ENCODE assay signal across 8 cellular contexts in genomic region chr12:6927379-6927991, GRCh38. TPM values are rescaled to one million over a fixed set of nuclear protein-coding genes. Genes with fewer than 3 reads are reported as not detected.
A peak's percentile ranks its signal among the peaks of the same experiment; 100 is the strongest.
DNase-seq lines count a peak whose midpoint lies in the region; ATAC-seq, FAIRE-seq and TF ChIP-seq lines count a peak whose summit lies in the region.

A gene with protein sequence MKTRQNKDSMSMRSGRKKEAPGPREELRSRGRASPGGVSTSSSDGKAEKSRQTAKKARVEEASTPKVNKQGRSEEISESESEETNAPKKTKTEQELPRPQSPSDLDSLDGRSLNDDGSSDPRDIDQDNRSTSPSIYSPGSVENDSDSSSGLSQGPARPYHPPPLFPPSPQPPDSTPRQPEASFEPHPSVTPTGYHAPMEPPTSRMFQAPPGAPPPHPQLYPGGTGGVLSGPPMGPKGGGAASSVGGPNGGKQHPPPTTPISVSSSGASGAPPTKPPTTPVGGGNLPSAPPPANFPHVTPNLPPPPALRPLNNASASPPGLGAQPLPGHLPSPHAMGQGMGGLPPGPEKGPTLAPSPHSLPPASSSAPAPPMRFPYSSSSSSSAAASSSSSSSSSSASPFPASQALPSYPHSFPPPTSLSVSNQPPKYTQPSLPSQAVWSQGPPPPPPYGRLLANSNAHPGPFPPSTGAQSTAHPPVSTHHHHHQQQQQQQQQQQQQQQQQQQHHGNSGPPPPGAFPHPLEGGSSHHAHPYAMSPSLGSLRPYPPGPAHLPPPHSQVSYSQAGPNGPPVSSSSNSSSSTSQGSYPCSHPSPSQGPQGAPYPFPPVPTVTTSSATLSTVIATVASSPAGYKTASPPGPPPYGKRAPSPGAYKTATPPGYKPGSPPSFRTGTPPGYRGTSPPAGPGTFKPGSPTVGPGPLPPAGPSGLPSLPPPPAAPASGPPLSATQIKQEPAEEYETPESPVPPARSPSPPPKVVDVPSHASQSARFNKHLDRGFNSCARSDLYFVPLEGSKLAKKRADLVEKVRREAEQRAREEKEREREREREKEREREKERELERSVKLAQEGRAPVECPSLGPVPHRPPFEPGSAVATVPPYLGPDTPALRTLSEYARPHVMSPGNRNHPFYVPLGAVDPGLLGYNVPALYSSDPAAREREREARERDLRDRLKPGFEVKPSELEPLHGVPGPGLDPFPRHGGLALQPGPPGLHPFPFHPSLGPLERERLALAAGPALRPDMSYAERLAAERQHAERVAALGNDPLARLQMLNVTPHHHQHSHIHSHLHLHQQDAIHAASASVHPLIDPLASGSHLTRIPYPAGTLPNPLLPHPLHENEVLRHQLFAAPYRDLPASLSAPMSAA (N-terminal part only) (plus strand): TSS chr12:6927959. CDS start chr12:6934002, 6,043 bp downstream.

- H3K9me3 Mint-ChIP-seq in activated T-helper 2 cell treated with anti-CD3 and anti-CD28 coated beads, Interferon-gamma antibody, Interleukin-2, Interleukin-4, amounts not matched to agents 10 μg/mL and 5 μg/mL and 100 μg/mL, durations not matched to agents 14 hours and 24 hours and 36 hours: no peaks in the 10 kb centered on the region
- no peaks in the 10 kb centered on the region for H3K9me3 Mint-ChIP-seq in naive thymus-derived CD4-positive, alpha-beta T cell

- no peak for TF ChIP-seq CTCF in AG04450 (IDR thresholded peaks at IDR 0.05; ENCODE audit: low read depth, low read length)
- TF ChIP-seq CTCF in fibroblast of villous mesenchyme (IDR thresholded peaks at IDR 0.05; ENCODE audit: insufficient read depth, low read depth, low read length): no peak

- CTCF ChIA-PET in AG04450 (lab: Charles Lee): interaction anchor here (0.6 to 3.9 kb wide), 6 partner anchors 11 to 1155 kb away, joined by 3 to 49 read pairs (median 8); partner anchors contain the start of genes NECAP1 and SPSB2
- CTCF ChIA-PET in naive thymus-derived CD4-positive, alpha-beta T cell (lab: Charles Lee): interaction anchor here (1.0 to 4.4 kb wide), 5 partner anchors 8 to 180 kb away, joined by 3 to 47 read pairs (median 8); no protein-coding TSS in a partner anchor

- H3K27ac Mint-ChIP-seq in activated T-helper 2 cell treated with anti-CD3 and anti-CD28 coated beads, Interferon-gamma antibody, Interleukin-2, Interleukin-4, amounts not matched to agents 10 μg/mL and 5 μg/mL and 100 μg/mL, durations not matched to agents 14 hours and 24 hours and 36 hours: peak within 1 kb of the TSS; percentile 91
- H3K27ac Mint-ChIP-seq in naive thymus-derived CD4-positive, alpha-beta T cell: peak within 1 kb of the TSS; percentile 88 to 98 (median 95)

- H3K27ac ChIP-seq in AG04450 (ENCODE audit: low read depth, low read length): peak within 1 kb of the TSS; percentile 90
- H3K27ac ChIP-seq in naive thymus-derived CD4-positive, alpha-beta T cell (ENCODE audit: low read depth, low read length): peak within 1 kb of the TSS; percentile 86

- POLR2A ChIA-PET in AG04450 (lab: Yijun Ruan, JAX): interaction anchor here (0.7 to 3.0 kb wide), 7 partner anchors 10 to 58 kb away, joined by 4 to 21 read pairs (median 7); partner anchors contain the start of genes C12orf57, RNU7-1 and SPSB2
- POLR2A ChIA-PET in naive thymus-derived CD4-positive, alpha-beta T cell (lab: Charles Lee): interaction anchor here (0.6 to 23.3 kb wide), 12 partner anchors 10 to 232 kb away, joined by 3 to 367 read pairs (median 4); partner anchors contain the start of genes C12orf57, ENO2, PTPN6 and RNU7-1

- H3K27me3 Mint-ChIP-seq in activated T-helper 2 cell treated with anti-CD3 and anti-CD28 coated beads, Interferon-gamma antibody, Interleukin-2, Interleukin-4, amounts not matched to agents 10 μg/mL and 5 μg/mL and 100 μg/mL, durations not matched to agents 14 hours and 24 hours and 36 hours (ENCODE audit: low read depth): no peaks in the 10 kb centered on the region
- H3K27me3 Mint-ChIP-seq in naive thymus-derived CD4-positive, alpha-beta T cell: no peaks in the 10 kb centered on the region

- peaks cover 58% of the 10 kb centered on the region for H3K4me1 Mint-ChIP-seq in activated T-helper 2 cell treated with anti-CD3 and anti-CD28 coated beads, Interferon-gamma antibody, Interleukin-2, Interleukin-4, amounts not matched to agents 10 μg/mL and 5 μg/mL and 100 μg/mL, durations not matched to agents 14 hours and 24 hours and 36 hours (ENCODE audit: low read depth)
- peaks cover 38 to 69% (median 56%) of the 10 kb centered on the region in 7 donors for H3K4me1 Mint-ChIP-seq in naive thymus-derived CD4-positive, alpha-beta T cell

- peaks cover 0 to 16% (median 0%) of the 10 kb centered on the region in 3 experiments for H3K36me3 ChIP-seq in naive thymus-derived CD4-positive, alpha-beta T cell (ENCODE audit: control insufficient read depth in 2 of 3, insufficient read depth in 3 of 3, low read length in 3 of 3)

- peak; percentile 35 for ATAC-seq in naive thymus-derived CD4-positive, alpha-beta T cell
- no peak for ATAC-seq in GM21528 (IDR thresholded peaks at IDR 0.05; ENCODE audit: low FRiP score, unreplicated experiment)

- H3K27me3 ChIP-seq in AG04450 (ENCODE audit: control insufficient read depth, insufficient read depth, low read length): no peaks in the 10 kb centered on the region
- no peaks in the 10 kb centered on the region for H3K27me3 ChIP-seq in naive thymus-derived CD4-positive, alpha-beta T cell (ENCODE audit: control insufficient read depth in 2 of 2, insufficient read depth in 2 of 2, low read length in 2 of 2)

- peaks cover 27% of the 10 kb centered on the region for H3K36me3 Mint-ChIP-seq in activated T-helper 2 cell treated with anti-CD3 and anti-CD28 coated beads, Interferon-gamma antibody, Interleukin-2, Interleukin-4, amounts not matched to agents 10 μg/mL and 5 μg/mL and 100 μg/mL, durations not matched to agents 14 hours and 24 hours and 36 hours (ENCODE audit: low read depth)
- H3K36me3 Mint-ChIP-seq in naive thymus-derived CD4-positive, alpha-beta T cell: peaks cover 0 to 8% (median 0%) of the 10 kb centered on the region in 5 donors

- FAIRE-seq in GM12891 (lab: Jason Lieb, UNC): peak; percentile 35

- intact Hi-C loops in activated T-helper 2 cell treated with anti-CD3 and anti-CD28 coated beads, Interferon-gamma antibody, Interleukin-2, Interleukin-4, amounts not matched to agents 10 μg/mL and 5 μg/mL and 100 μg/mL, durations not matched to agents 14 hours and 24 hours and 36 hours (cut with micrococcal nuclease): no loop called here
- intact Hi-C loops in naive thymus-derived CD4-positive, alpha-beta T cell (cut with micrococcal nuclease): no loop called here

- H3K4me1 ChIP-seq in naive thymus-derived CD4-positive, alpha-beta T cell (ENCODE audit: control insufficient read depth in 2 of 2, insufficient read depth in 2 of 2, low read length in 2 of 2): peaks cover 16 to 37% of the 10 kb centered on the region in 2 donors

- TF ChIP-seq POLR2A in GM12891 (IDR thresholded peaks at IDR 0.05; ENCODE audit: low read depth, low read length): peak; percentile 32; the same call in 1 of the 2 replicates

- H3K9me3 ChIP-seq in AG04450 (ENCODE audit: control insufficient read depth, insufficient read depth, low read length): no peaks in the 10 kb centered on the region
- no peaks in the 10 kb centered on the region for H3K9me3 ChIP-seq in naive thymus-derived CD4-positive, alpha-beta T cell (ENCODE audit: control insufficient read depth in 2 of 3, low read length in 3 of 3)

- H3K4me3 ChIP-seq in AG04450 (ENCODE audit: low read depth, low read length) (peak within 1 kb of the TSS; percentile 68), fibroblast of villous mesenchyme (ENCODE audit: low read depth, low read length) (peak within 1 kb of the TSS; percentile 94)
- H3K4me3 ChIP-seq in naive thymus-derived CD4-positive, alpha-beta T cell (ENCODE audit: low read length): peak within 1 kb of the TSS; percentile 64

- peak within 1 kb of the TSS; percentile 94 for H3K4me3 Mint-ChIP-seq in activated T-helper 2 cell treated with anti-CD3 and anti-CD28 coated beads, Interferon-gamma antibody, Interleukin-2, Interleukin-4, amounts not matched to agents 10 μg/mL and 5 μg/mL and 100 μg/mL, durations not matched to agents 14 hours and 24 hours and 36 hours (ENCODE audit: low read depth)
- H3K4me3 Mint-ChIP-seq in naive thymus-derived CD4-positive, alpha-beta T cell: peak within 1 kb of the TSS; percentile 85 to 99 (median 92)

- DNase-seq in AG04450 (ENCODE audit: low read depth, low spot score) (peak; percentile 47), GM12891 (ENCODE audit: insufficient read length, low spot score) (peak; percentile 66), NCI-H460 (ENCODE audit: extremely low read depth, low read depth) (peak; percentile 43), fibroblast of villous mesenchyme (ENCODE audit: low read depth) (peak; percentile 87), ureter (ENCODE audit: low spot score) (peak; percentile 90)
- no peak for DNase-seq in activated T-helper 2 cell treated with anti-CD3 and anti-CD28 coated beads, Interferon-gamma antibody, Interleukin-2, Interleukin-4, amounts not matched to agents 10 μg/mL and 5 μg/mL and 100 μg/mL, durations not matched to agents 14 hours and 24 hours and 36 hours (ENCODE audit: low spot score)
- peak in 5 of 9 donors; percentile 41 to 66 (median 43) for DNase-seq in naive thymus-derived CD4-positive, alpha-beta T cell

TF ChIP-seq in GM12891, 5 proteins besides CTCF, POLR2A, EP300 and RAD21:
- no peak for TF ChIP-seq SPI1 (IDR thresholded peaks at IDR 0.05; ENCODE audit: low read depth, low read length)

RNA-seq across cellular contexts. Expression of the gene that starts here (rescaled TPM):
- 11.2 and 21.4 TPM in 2 replicates for polyA plus RNA-seq in AG04450 (2011; rRNA removed)
- polyA minus RNA-seq in AG04450 (2011; rRNA and poly(A)+ RNA removed): 16.8 and 19.8 TPM in 2 replicates
- polyA plus RNA-seq in GM12891 (2012; ENCODE audit: low read depth, missing spikeins): 27.4 TPM
- total RNA-seq in NCI-H460 (2014; rRNA removed; shearing (Covaris generic)): 6.6 and 10.5 TPM in 2 replicates
- polyA plus RNA-seq in NCI-H460 (2014; cell fraction: nucleus; rRNA removed): 10.7 and 20.4 TPM in 2 replicates
- total RNA-seq in activated T-helper 2 cell treated with anti-CD3 and anti-CD28 coated beads, Interferon-gamma antibody, Interleukin-2, Interleukin-4, amounts not matched to agents 10 μg/mL and 5 μg/mL and 100 μg/mL, durations not matched to agents 14 hours and 24 hours and 36 hours: 66.8 and 70.5 TPM in 2 replicates
- total RNA-seq in fibroblast of villous mesenchyme: 11.3 and 16.4 TPM in 2 replicates
- total RNA-seq in naive thymus-derived CD4-positive, alpha-beta T cell: 10 to 100 TPM; 29.5 to 42.2 (median 34.4) TPM
- polyA plus RNA-seq in naive thymus-derived CD4-positive, alpha-beta T cell: 1 to 10 TPM in 1 of 2 donors, under 1 TPM in 1; 0.95 to 2.0 TPM
- 112 TPM for total RNA-seq in ureter
